Comparison of ENCODE assay signal across 18 cellular contexts in genomic region chr1:8845104-8846097, GRCh38. TPM values are rescaled to one million over a fixed set of nuclear protein-coding genes. Genes with fewer than 3 reads are reported as not detected.
DNase-seq lines count a peak whose midpoint lies in the region; ATAC-seq and TF ChIP-seq lines count a peak whose summit lies in the region.
"Had no signal": no experiment of that assay in that cellular context is flagged by ENCODE, and none has a peak within 500 bp of the region (broad histone marks: within the 10 kb centered on the region; RNA-seq: fewer than 3 reads in every experiment).

No MANE protein-coding gene starts in this region.

- H3K9me3 ChIP-seq in HEK293 (ENCODE audit: control insufficient read depth, insufficient read depth, low read depth, low read length) = no peaks in the 10 kb centered on the region
- no peaks in the 10 kb centered on the region for H3K9me3 ChIP-seq in Panc1 (ENCODE audit: control insufficient read depth, insufficient read depth, low read depth, low read length)
- no peaks in the 10 kb centered on the region for H3K9me3 ChIP-seq in gastrocnemius medialis
- H3K9me3 ChIP-seq in left lung = no peaks in the 10 kb centered on the region
- H3K9me3 ChIP-seq: SJSA1 had no signal

- no peak for TF ChIP-seq POLR2A in gastrocnemius medialis (IDR thresholded peaks at IDR 0.05)

- no peaks in the 10 kb centered on the region for H3K36me3 ChIP-seq in HEK293 (ENCODE audit: control insufficient read depth in 2 of 2, insufficient read depth in 1 of 2, low read length in 2 of 2)
- H3K36me3 ChIP-seq in Panc1 (ENCODE audit: control insufficient read depth, insufficient read depth, low read length) = no peaks in the 10 kb centered on the region
- no peaks in the 10 kb centered on the region for H3K36me3 ChIP-seq in gastrocnemius medialis
- H3K36me3 ChIP-seq in left lung = no peaks in the 10 kb centered on the region
- H3K36me3 ChIP-seq: SJSA1 had no signal

- H3K27me3 ChIP-seq in Panc1 (ENCODE audit: control insufficient read depth, insufficient read depth, low read length) (no peaks in the 10 kb centered on the region), gastrocnemius medialis (no peaks in the 10 kb centered on the region), left lung (no peaks in the 10 kb centered on the region)
- H3K27me3 ChIP-seq: SJSA1 had no signal

- ATAC-seq in Panc1 (no peak), gastrocnemius medialis (no peak), left lung (no peak)
- ATAC-seq: HCT116 had no signal

- TF ChIP-seq CTCF in HEK293 (tag by site-specific recombination; IDR thresholded peaks at IDR 0.05) (no peak), Panc1 (IDR thresholded peaks at IDR 0.05) (no peak), endothelial cell (IDR thresholded peaks at IDR 0.05; ENCODE audit: unreplicated experiment) (no peak), gastrocnemius medialis (IDR thresholded peaks at IDR 0.05 in 4 of 5, conservative IDR thresholded peaks at IDR 0.05 in 1 of 5) (no peak), left lung (IDR thresholded peaks at IDR 0.05) (no peak)

- CTCF ChIA-PET in HEK293 (lab: Yijun Ruan, JAX) (interaction anchor here (0.6 to 1.5 kb wide), 6 partner anchors 17 to 137 kb away, joined by 3 to 8 read pairs (median 3); no protein-coding TSS in a partner anchor), Panc1 (lab: Charles Lee) (no interaction called here)

- BruUV-seq in Panc1 (replicated peaks; lab: Mats Ljungman, UMichigan) = no TSS peak

- H3K4me1 ChIP-seq in HEK293 (ENCODE audit: control insufficient read depth, insufficient read depth, low read length) (0 out of 2 replicates have a peak, but pooled peaks cover 2% of the 10 kb centered on the region), Panc1 (ENCODE audit: control insufficient read depth, insufficient read depth, low read length) (peaks cover 30% of the 10 kb centered on the region), gastrocnemius medialis (peaks cover 24 to 29% of the 10 kb centered on the region in 2 donors), left lung (peaks cover 0 to 15% of the 10 kb centered on the region in 2 donors)

- DNase-seq in Panc1 (ENCODE audit: low read depth, low spot score) (no peak), endothelial cell (ENCODE audit: low spot score) (no peak), gastrocnemius medialis (no peak), islet precursor cell (no peak), left lung (no peak)
- DNase-seq in activated CD4-positive, alpha-beta T cell treated with anti-CD3 and anti-CD28 coated beads for 48 hours = no peak
- DNase-seq in activated T-cell treated with anti-CD3 and anti-CD28 coated beads, Interleukin-2, amount 50 U/mL, for 24 hours = no peak
- DNase-seq: AML-193, COR-L47, DMS153, GDM1, GM23248, KBM-7, NCI-H510A, PC-9 had no signal

- H3K4me3 Mint-ChIP-seq in endothelial cell (ENCODE audit: unreplicated experiment) = peak overlapping the region; percentile 4
- H3K4me3 Mint-ChIP-seq in activated T-cell treated with anti-CD3 and anti-CD28 coated beads, Interleukin-2, amount 50 U/mL, for 24 hours = no peak overlapping the region

- in situ Hi-C loops in Panc1 (cut with HindIII; ENCODE audit: low pct_unique_long_range_greater_than_20kb, low sequenced_read_pairs) (no loop called here), gastrocnemius medialis (cut with MboI; ENCODE audit: low sequenced_read_pairs in 4 of 4) (loop anchor here in 1 of 4 donors (25.0 kb wide), 1 partner anchor 133 kb away; no protein-coding TSS in a partner anchor)

- H3K27ac Mint-ChIP-seq in endothelial cell (ENCODE audit: unreplicated experiment) = no peak overlapping the region
- H3K27ac Mint-ChIP-seq in activated T-cell treated with anti-CD3 and anti-CD28 coated beads, Interleukin-2, amount 50 U/mL, for 24 hours = no peak overlapping the region

- H3K27ac ChIP-seq in HEK293 (ENCODE audit: extremely low read depth, low read depth, low read length) (no peak overlapping the region), Panc1 (ENCODE audit: low read length) (peak overlapping the region; percentile 58; the same call in 1 of the 2 replicates), gastrocnemius medialis (peak overlapping the region in 3 of 4 donors; percentile 50 to 82 (median 68)), left lung (no peak overlapping the region)
- H3K27ac ChIP-seq: GM23248, PC-9, SJSA1 had no signal

- H3K36me3 Mint-ChIP-seq in endothelial cell (ENCODE audit: low read depth, unreplicated experiment) = peaks cover 1% of the 10 kb centered on the region
- no peaks in the 10 kb centered on the region for H3K36me3 Mint-ChIP-seq in activated T-cell treated with anti-CD3 and anti-CD28 coated beads, Interleukin-2, amount 50 U/mL, for 24 hours (ENCODE audit: low read depth)

- H3K4me3 ChIP-seq in HEK293 (ENCODE audit: low read depth, low read length) (no peak overlapping the region), Panc1 (ENCODE audit: low read depth in 2 of 2, low read length in 2 of 2) (no peak overlapping the region), gastrocnemius medialis (no peak overlapping the region), left lung (no peak overlapping the region)
- H3K4me3 ChIP-seq: GM23248, PC-9, SJSA1 had no signal

- POLR2A ChIA-PET in HEK293 (lab: Yijun Ruan, JAX) (no interaction called here), Panc1 (lab: Charles Lee) (no interaction called here)

- H3K4me1 Mint-ChIP-seq in endothelial cell (ENCODE audit: unreplicated experiment) = peaks cover 9% of the 10 kb centered on the region
- H3K4me1 Mint-ChIP-seq in activated T-cell treated with anti-CD3 and anti-CD28 coated beads, Interleukin-2, amount 50 U/mL, for 24 hours (ENCODE audit: low read depth) = peaks cover 7% of the 10 kb centered on the region

- no peaks in the 10 kb centered on the region for H3K9me3 Mint-ChIP-seq in endothelial cell (ENCODE audit: unreplicated experiment)
- peaks cover 1% of the 10 kb centered on the region for H3K9me3 Mint-ChIP-seq in activated T-cell treated with anti-CD3 and anti-CD28 coated beads, Interleukin-2, amount 50 U/mL, for 24 hours

- intact Hi-C loops in Panc1 (cut with micrococcal nuclease; ENCODE audit: unreplicated experiment) = loop anchor here (10.0 kb wide), 1 partner anchor 131 kb away; no protein-coding TSS in a partner anchor
- intact Hi-C loops in gastrocnemius medialis (cut with DNase I; ENCODE audit: low total_unique reads) = loop anchor here (5.0 kb wide), 1 partner anchor 113 kb away; no protein-coding TSS in a partner anchor
- intact Hi-C loops in left lung (cut with DNase I) = loop anchor here in 1 of 2 donors (10.0 kb wide), 1 partner anchor 281 kb away; no protein-coding TSS in a partner anchor

- H3K27me3 Mint-ChIP-seq in endothelial cell (ENCODE audit: unreplicated experiment) = peaks cover 2% of the 10 kb centered on the region
- no peaks in the 10 kb centered on the region for H3K27me3 Mint-ChIP-seq in activated T-cell treated with anti-CD3 and anti-CD28 coated beads, Interleukin-2, amount 50 U/mL, for 24 hours

TF ChIP-seq in HEK293, 187 proteins besides CTCF, POLR2A, EP300 and RAD21:
- no peak for TF ChIP-seq ZNF843 (tag by site-specific recombination; IDR thresholded peaks at IDR 0.05)
- TF ChIP-seq ZBTB48 (tag by site-specific recombination; IDR thresholded peaks at IDR 0.05) = no peak
- no peak for TF ChIP-seq ZNF416 (tag by site-specific recombination; IDR thresholded peaks at IDR 0.05)
- TF ChIP-seq ZNF768 (tag by site-specific recombination; IDR thresholded peaks at IDR 0.05) = 0 out of 2 replicates have a peak, but pooled peaks have one; percentile 51

RNA-seq across cellular contexts. Expression of gene RERE, which starts 28.0 kb away (rescaled TPM):
- total RNA-seq in Panc1 (2021; ENCODE audit: unreplicated experiment) (217 TPM), endothelial cell (ENCODE audit: unreplicated experiment) (115 TPM), gastrocnemius medialis (100 to 1,000 TPM in 3 of 4 donors, 10 to 100 TPM in 1; 60.8 to 106 (median 102) TPM), left lung (10 to 100 TPM; 73.3 to 76.8 TPM)
- 196 TPM for polyA plus RNA-seq in Panc1 (2012; ENCODE audit: insufficient read length)

RNA-seq across cellular contexts. Expression of gene ENO1, which starts 33.1 kb away (rescaled TPM):
- 2,480 TPM for total RNA-seq in Panc1 (2021; ENCODE audit: unreplicated experiment)
- polyA plus RNA-seq in Panc1 (2012; ENCODE audit: insufficient read length) = 3,248 TPM
- total RNA-seq in endothelial cell (ENCODE audit: unreplicated experiment) = 626 TPM
- total RNA-seq in gastrocnemius medialis = 100 to 1,000 TPM; 112 to 354 (median 209) TPM
- total RNA-seq in left lung = 1,000 to 10,000 TPM in 1 of 2 donors, 100 to 1,000 TPM in 1; 753 to 1,734 TPM

Comparison
In these comparisons a context has a peak if more than half of its experiments do, and no peak if none do; other contexts are left out.
1. H3K27ac ChIP-seq: peak in Panc1 (single experiment) and gastrocnemius medialis (3 of 4); none in HEK293 (single experiment) and left lung (0 of 2).